ENCODE assay signal across 26 cellular contexts in the genomic region with DNA sequence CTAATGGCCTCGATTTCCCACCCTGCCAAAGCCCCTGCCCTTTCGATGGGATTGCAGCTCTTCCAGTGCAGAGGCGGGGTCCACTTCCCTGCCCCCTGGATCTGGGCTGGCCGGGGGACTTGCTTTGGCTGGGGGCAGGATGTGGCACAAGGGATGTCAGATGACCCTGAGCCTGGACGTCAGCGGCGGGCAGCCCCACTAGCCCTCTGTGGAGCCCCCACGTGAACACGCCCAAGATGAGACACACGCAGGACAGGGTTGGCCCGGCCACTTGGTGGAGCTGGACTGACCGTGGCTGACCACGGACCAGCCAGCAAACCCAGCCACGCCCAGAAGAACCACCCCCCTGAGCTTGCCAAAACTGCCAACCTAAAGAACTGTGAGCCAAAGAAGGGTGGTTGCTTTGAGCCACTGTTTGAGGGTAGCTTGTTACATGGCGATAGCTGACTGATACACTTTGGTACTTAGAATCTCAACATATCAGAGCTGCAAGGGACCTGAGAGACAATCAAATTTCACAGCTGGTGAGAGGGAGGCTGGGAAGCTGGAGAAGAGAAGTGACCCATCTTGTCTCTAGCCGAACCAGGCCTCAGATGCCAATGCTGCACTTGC. TPM values are rescaled to one million over a fixed set of nuclear protein-coding genes. Genes with fewer than 3 reads are reported as not detected.
DNase-seq lines count a peak whose midpoint lies in the region; ATAC-seq, FAIRE-seq and TF ChIP-seq lines count a peak whose summit lies in the region.
"Had no signal": no experiment of that assay in that cellular context is flagged by ENCODE, and none has a peak within 500 bp of the region (broad histone marks: within the 10 kb centered on the region; RNA-seq: fewer than 3 reads in every experiment).

No MANE protein-coding gene starts in this region.

- peak overlapping the region; percentile 47 for H4K91ac ChIP-seq in H1 (replicated peaks; ENCODE audit: insufficient read length, low read length)

- no peak for TF ChIP-seq POLR2A in H1 (IDR thresholded peaks at IDR 0.05; ENCODE audit: control extremely low read depth in 1 of 2, low read depth in 2 of 2, low read length in 2 of 2)

- no peak overlapping the region for H3K23ac ChIP-seq in H1 (ENCODE audit: insufficient read length)

- no peak overlapping the region for H3K56ac ChIP-seq in H1 (replicated peaks; ENCODE audit: insufficient read length, low read depth, low read length)

- no peak for TF ChIP-seq RAD21 in H1 (IDR thresholded peaks at IDR 0.05 in 1 of 2, conservative IDR thresholded peaks at IDR 0.05 in 1 of 2; ENCODE audit: low read depth in 2 of 2, low read length in 2 of 2)

- H3K9ac ChIP-seq in BLaER1 (0 out of 2 replicates have a peak overlapping the region, but pooled peaks have one; percentile 32), NT2/D1 (ENCODE audit: insufficient read length, low read depth) (peak overlapping the region; percentile 58), H1 (replicated peaks in 1 of 4; ENCODE audit: extremely low read depth in 1 of 4, low read depth in 3 of 4, low read length in 3 of 4) (no peak overlapping the region)
- H3K9ac ChIP-seq: GM23248 had no signal

- H2BK20ac ChIP-seq in H1 (ENCODE audit: low read length), result no peak overlapping the region

- H3K27ac ChIP-seq in BLaER1 (0 out of 2 replicates have a peak overlapping the region, but pooled peaks have one; percentile 39), HEK293 (ENCODE audit: extremely low read depth, low read depth, low read length) (no peak overlapping the region), H1 (ENCODE audit: low read depth, low read length) (no peak overlapping the region)
- H3K27ac ChIP-seq: A549, C4-2B, GM23248 had no signal

- no peak overlapping the region for H2AK5ac ChIP-seq in H1 (ENCODE audit: low read depth, low read length)

- WGBS in H1 (ENCODE audit: extremely low coverage in 1 of 2, insufficient coverage in 1 of 2, insufficient read length in 1 of 2, insufficient replicate concordance in 2 of 2, low coverage in 1 of 2, low lambda C conversion rate in 2 of 2, missing lambda C conversion rate in 1 of 2), 2 experiments, result 91% methylated on average over 16 of the region's 16 CpGs; no CpG with 5 or more reads in 1 of the 2 experiments

- no peak overlapping the region for H3K18ac ChIP-seq in H1 (ENCODE audit: extremely low read depth, low read length)

- peak overlapping the region; percentile 27; the same call in 1 of the 2 replicates for H2BK12ac ChIP-seq in H1 (ENCODE audit: low read depth, low read length)

- H2BK15ac ChIP-seq in H1 (ENCODE audit: low read length), result no peak overlapping the region

- H3K27me3 ChIP-seq in BLaER1 (no peaks in the 10 kb centered on the region), NT2/D1 (ENCODE audit: insufficient read depth, insufficient read length) (no peaks in the 10 kb centered on the region), H1 (replicated peaks in 1 of 4; ENCODE audit: control insufficient read depth in 3 of 4, extremely low read depth in 1 of 4, insufficient read depth in 3 of 4, low read length in 3 of 4) (no peaks in the 10 kb centered on the region)

- FAIRE-seq in H1 (lab: Jason Lieb, UNC), result no peak
- FAIRE-seq: A549, G401.6, GM12892 had no signal

- no peak overlapping the region for H2AFZ ChIP-seq in H1 (ENCODE audit: low read length)
- H2AFZ ChIP-seq: GM23248 had no signal

- no peaks in the 10 kb centered on the region for H3K9me3 ChIP-seq in BLaER1
- H3K9me3 ChIP-seq in HEK293 (ENCODE audit: control insufficient read depth, insufficient read depth, low read depth, low read length), result no peaks in the 10 kb centered on the region
- peaks cover 6% of the 10 kb centered on the region; the same call in 1 of the 2 replicates for H3K9me3 ChIP-seq in NT2/D1 (ENCODE audit: insufficient read depth, low read length)
- no peaks in the 10 kb centered on the region; a peak in 1 of 4 replicates for H3K9me3 ChIP-seq in H1 (ENCODE audit: insufficient read depth in 2 of 2, low read depth in 1 of 2, low read length in 1 of 2)
- H3K9me3 ChIP-seq: A549, BE2C had no signal

- H3K23me2 ChIP-seq in H1 (ENCODE audit: low read depth, low read length), result no peaks in the 10 kb centered on the region; the same call in 1 of the 2 replicates

- H3K79me1 ChIP-seq in H1 (ENCODE audit: low read depth, low read length), result no peaks in the 10 kb centered on the region; the same call in none of the 2 replicates

- H4K8ac ChIP-seq in H1 (ENCODE audit: extremely low read depth, insufficient read depth, low read length), result no peak overlapping the region

- H3K4ac ChIP-seq in H1 (replicated peaks; ENCODE audit: insufficient read length, low read depth, low read length), result no peak overlapping the region

- no peak for TF ChIP-seq EP300 in H1 (IDR thresholded peaks at IDR 0.05; ENCODE audit: borderline replicate concordance in 1 of 2, low read depth in 2 of 2, low read length in 2 of 2)

- peaks cover 36% of the 10 kb centered on the region for H3K36me3 ChIP-seq in BLaER1
- H3K36me3 ChIP-seq in HEK293 (ENCODE audit: control insufficient read depth in 2 of 2, insufficient read depth in 1 of 2, low read length in 2 of 2), result no peaks in the 10 kb centered on the region
- H3K36me3 ChIP-seq in NT2/D1 (ENCODE audit: insufficient read depth, insufficient read length, low read length), result no peaks in the 10 kb centered on the region
- H3K36me3 ChIP-seq in H1 (ENCODE audit: control insufficient read depth in 2 of 4, insufficient read depth in 4 of 4, low read length in 3 of 4), result no peaks in the 10 kb centered on the region
- H3K36me3 ChIP-seq: BE2C had no signal

- H3K14ac ChIP-seq in H1 (ENCODE audit: insufficient read length), result no peak overlapping the region

- DNase-seq in NT2/D1 (ENCODE audit: low read depth, low spot score) (no peak), H1 (ENCODE audit: low read depth in 1 of 2, low spot score in 2 of 2) (no peak)
- DNase-seq: 8988T; ACHN; AML-193; BE2C; Caco-2; CD4-positive, CD25-positive, alpha-beta regulatory T cell; CD8-positive, alpha-beta T cell; DMS153; DND-41; GM23248; H9; HFFc6 had no signal

- TF ChIP-seq CTCF in HEK293 (tag by site-specific recombination; IDR thresholded peaks at IDR 0.05), result no peak
- no peak for TF ChIP-seq CTCF in H1 (IDR thresholded peaks at IDR 0.05; ENCODE audit: control extremely low read depth in 1 of 3, insufficient read depth in 1 of 3, low read depth in 1 of 3, low read length in 3 of 3)

- no peak overlapping the region for H2BK120ac ChIP-seq in H1 (replicated peaks; ENCODE audit: low read depth, low read length)

- no peak overlapping the region for H4K5ac ChIP-seq in H1 (ENCODE audit: insufficient read length, low read depth, low read length)

- H4K20me1 ChIP-seq in BLaER1, result peaks cover 92% of the 10 kb centered on the region
- peaks cover 0 to 11% of the 10 kb centered on the region in 2 experiments for H4K20me1 ChIP-seq in H1 (replicated peaks in 1 of 2; ENCODE audit: control insufficient read depth in 1 of 2, insufficient read depth in 2 of 2, low read length in 2 of 2)

- no peak for ATAC-seq in HG02938 (IDR thresholded peaks at IDR 0.05; ENCODE audit: unreplicated experiment)
- no peak for ATAC-seq in HG03280 (IDR thresholded peaks at IDR 0.05; ENCODE audit: unreplicated experiment)
- no peak for ATAC-seq in GM21447 (IDR thresholded peaks at IDR 0.05; ENCODE audit: unreplicated experiment)
- no peak for ATAC-seq in HG02642 (IDR thresholded peaks at IDR 0.05; ENCODE audit: poor library complexity, unreplicated experiment)
- ATAC-seq: A549; CD8-positive, alpha-beta T cell; HCT116 had no signal

- CTCF ChIA-PET in HEK293 (lab: Yijun Ruan, JAX), result no interaction called here
- CTCF ChIA-PET in H1 (lab: Charles Lee; ENCODE audit: partially characterized antibody), result interaction anchor here (0.7 to 1.3 kb wide), 3 partner anchors 12 to 303 kb away, joined by 3 to 4 read pairs (median 3); no protein-coding TSS in a partner anchor

- no peak overlapping the region for H2BK5ac ChIP-seq in H1 (ENCODE audit: low read depth, low read length)

- no peak overlapping the region for H3K4me3 ChIP-seq in BLaER1
- no peak overlapping the region for H3K4me3 ChIP-seq in HEK293 (ENCODE audit: low read depth, low read length)
- H3K4me3 ChIP-seq in NT2/D1 (ENCODE audit: insufficient read length, low read depth), result no peak overlapping the region
- no peak overlapping the region for H3K4me3 ChIP-seq in H1 (ENCODE audit: extremely low read depth in 1 of 4, insufficient read depth in 2 of 4, low read depth in 3 of 4, low read length in 4 of 4)
- H3K4me3 ChIP-seq: A549, GM23248 had no signal

- H3K4me1 ChIP-seq in BLaER1, result peaks cover 92% of the 10 kb centered on the region
- no peaks in the 10 kb centered on the region for H3K4me1 ChIP-seq in HEK293 (ENCODE audit: control insufficient read depth, insufficient read depth, low read length)
- peaks cover 36% of the 10 kb centered on the region for H3K4me1 ChIP-seq in NT2/D1 (ENCODE audit: insufficient read depth, insufficient read length)
- peaks cover 0 to 6% (median under 1%) of the 10 kb centered on the region in 4 experiments; a peak in 3 of 7 replicates for H3K4me1 ChIP-seq in H1 (replicated peaks in 1 of 4; ENCODE audit: control insufficient read depth in 3 of 4, insufficient read depth in 4 of 4, low read length in 3 of 4)
- H3K4me1 ChIP-seq: A549, Caco-2 had no signal

- POLR2A ChIA-PET in HEK293 (lab: Yijun Ruan, JAX) (no interaction called here), H1 (lab: Charles Lee; ENCODE audit: partially characterized antibody) (interaction anchor here (0.9 kb wide), 1 partner anchor 49 kb away, joined by 3 read pairs; no protein-coding TSS in a partner anchor)

- no peaks in the 10 kb centered on the region for H3K79me2 ChIP-seq in H1 (ENCODE audit: control insufficient read depth in 1 of 2, insufficient read depth in 2 of 2, low read length in 2 of 2)

- H3K4me2 ChIP-seq in BLaER1, result peak overlapping the region; percentile 90
- H3K4me2 ChIP-seq in H1 (ENCODE audit: insufficient read depth in 1 of 2, low read depth in 2 of 2, low read length in 2 of 2), result no peak overlapping the region
- H3K4me2 ChIP-seq: A549 had no signal

RNA-seq across cellular contexts. Expression of gene PABPN1L, which starts 46.6 kb away (rescaled TPM):
- total RNA-seq in H1 (2021; fragmentation: NEBNext Ultra II Directional; extraction: Animal tissue kit (Norgen Biotek cat#: 25700)), result not detected in 2 replicates
- not detected in 2 replicates for polyA plus RNA-seq in H1 (2011; rRNA removed)
- polyA plus RNA-seq in H1 (2011; cell fraction: cytosol; rRNA removed), result not detected
- polyA plus RNA-seq in H1 (2011; cell fraction: nucleus; rRNA removed), result 0.20 TPM
- polyA plus RNA-seq in H1 (2012, experiment 1 of 2), result 0.17 TPM in 1 of 4 replicates, not detected in the others
- not detected for polyA plus RNA-seq in H1 (2012, experiment 2 of 2)
- polyA plus RNA-seq in H1 (2013, experiment 1 of 2), result not detected
- polyA plus RNA-seq in H1 (2013, experiment 2 of 2), result not detected
- polyA minus RNA-seq in H1 (2011; rRNA and poly(A)+ RNA removed), result not detected in 2 replicates
- polyA minus RNA-seq in H1 (2011; cell fraction: cytosol; rRNA and poly(A)+ RNA removed), result not detected
- polyA minus RNA-seq in H1 (2011; cell fraction: nucleus; rRNA and poly(A)+ RNA removed), result not detected
- total RNA-seq: Caco-2; CD4-positive, CD25-positive, alpha-beta regulatory T cell; CD8-positive, alpha-beta T cell; GM23248; H4; H9; HFFc6 had no signal
- polyA plus RNA-seq: A549; CD4-positive, CD25-positive, alpha-beta regulatory T cell; GM23248 had no signal

RNA-seq across cellular contexts. Expression of gene TRAPPC2L, which starts 56.2 kb away (rescaled TPM):
- 94.0 and 98.7 TPM in 2 replicates for total RNA-seq in H1 (2021; fragmentation: NEBNext Ultra II Directional; extraction: Animal tissue kit (Norgen Biotek cat#: 25700))
- 113 and 133 TPM in 2 replicates for polyA plus RNA-seq in H1 (2011; rRNA removed)
- 98.2 TPM for polyA plus RNA-seq in H1 (2011; cell fraction: cytosol; rRNA removed)
- 131 TPM for polyA plus RNA-seq in H1 (2011; cell fraction: nucleus; rRNA removed)
- polyA plus RNA-seq in H1 (2012, experiment 1 of 2), result 129 to 276 TPM (median 222 TPM) in 4 replicates
- polyA plus RNA-seq in H1 (2012, experiment 2 of 2), result 213 TPM
- 84.6 TPM for polyA plus RNA-seq in H1 (2013, experiment 1 of 2)
- polyA plus RNA-seq in H1 (2013, experiment 2 of 2), result 84.6 TPM
- 61.8 and 63.2 TPM in 2 replicates for polyA minus RNA-seq in H1 (2011; rRNA and poly(A)+ RNA removed)
- polyA minus RNA-seq in H1 (2011; cell fraction: cytosol; rRNA and poly(A)+ RNA removed), result 31.9 TPM
- 47.8 TPM for polyA minus RNA-seq in H1 (2011; cell fraction: nucleus; rRNA and poly(A)+ RNA removed)

RNA-seq across cellular contexts. Expression of gene GALNS, which starts 56.4 kb away (rescaled TPM):
- 17.8 and 22.4 TPM in 2 replicates for total RNA-seq in H1 (2021; fragmentation: NEBNext Ultra II Directional; extraction: Animal tissue kit (Norgen Biotek cat#: 25700))
- 8.9 and 12.7 TPM in 2 replicates for polyA plus RNA-seq in H1 (2011; rRNA removed)
- 9.8 TPM for polyA plus RNA-seq in H1 (2011; cell fraction: cytosol; rRNA removed)
- polyA plus RNA-seq in H1 (2011; cell fraction: nucleus; rRNA removed), result 28.1 TPM
- polyA plus RNA-seq in H1 (2012, experiment 1 of 2), result 15.7 to 17.2 TPM (median 16.7 TPM) in 4 replicates
- 11.6 TPM for polyA plus RNA-seq in H1 (2012, experiment 2 of 2)
- polyA plus RNA-seq in H1 (2013, experiment 1 of 2), result 14.6 TPM
- 15.0 TPM for polyA plus RNA-seq in H1 (2013, experiment 2 of 2)
- polyA minus RNA-seq in H1 (2011; rRNA and poly(A)+ RNA removed), result 7.5 and 10.5 TPM in 2 replicates
- polyA minus RNA-seq in H1 (2011; cell fraction: cytosol; rRNA and poly(A)+ RNA removed), result 10.6 TPM
- polyA minus RNA-seq in H1 (2011; cell fraction: nucleus; rRNA and poly(A)+ RNA removed), result 22.3 TPM

Comparison
In these comparisons a context has a peak if more than half of its experiments do, and no peak if none do; other contexts are left out.
1. H3K9ac ChIP-seq: peak in BLaER1 (single experiment) and NT2/D1 (single experiment); none in H1 (0 of 4).